Comparison of ENCODE assay signal across 17 cellular contexts in the genomic region with DNA sequence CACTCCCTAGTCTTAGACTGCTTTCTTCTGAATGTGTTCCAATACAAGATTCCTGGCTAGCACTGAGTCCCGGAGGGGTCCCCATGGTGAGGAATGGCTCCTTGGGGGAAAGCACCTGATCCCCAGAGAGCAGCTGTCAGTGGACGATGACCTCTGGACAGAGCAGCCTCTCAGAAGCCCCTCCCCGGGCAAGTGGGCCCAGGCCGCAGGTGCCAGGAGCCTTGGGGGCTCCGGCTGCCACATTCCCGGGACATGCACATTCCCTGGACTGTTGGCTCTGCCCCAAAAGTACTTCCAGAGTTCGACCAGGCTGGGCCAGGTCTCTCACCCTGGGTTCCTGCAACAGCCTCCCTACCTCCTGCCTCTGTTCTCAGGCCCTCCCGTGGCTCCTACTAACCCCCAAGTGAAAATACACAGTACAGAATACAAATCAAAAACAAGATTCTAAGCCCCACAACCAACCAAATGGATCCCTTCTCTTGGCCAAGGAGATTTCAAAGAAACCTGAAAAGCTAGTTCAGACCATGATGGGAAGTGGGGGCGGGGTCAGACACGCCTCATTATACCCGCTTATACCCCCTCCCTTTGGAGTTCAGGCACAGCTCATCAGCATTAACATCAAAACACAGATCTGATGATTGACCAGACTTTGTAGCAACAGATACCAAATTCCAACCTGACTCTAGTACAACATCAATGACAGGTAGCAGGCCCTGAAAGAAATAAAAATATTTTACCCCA. TPM values are rescaled to one million over a fixed set of nuclear protein-coding genes. Genes with fewer than 3 reads are reported as not detected.
DNase-seq lines count a peak whose midpoint lies in the region; ATAC-seq and TF ChIP-seq lines count a peak whose summit lies in the region.
"Had no signal": no experiment of that assay in that cellular context is flagged by ENCODE, and none has a peak within 500 bp of the region (broad histone marks: within the 10 kb centered on the region; RNA-seq: fewer than 3 reads in every experiment).

No MANE protein-coding gene starts in this region.

- no peak overlapping the region for H2AFZ ChIP-seq in mammary epithelial cell (ENCODE audit: low read depth, low read length)
- H2AFZ ChIP-seq in HCT116 (ENCODE audit: low read depth, low read length, poor library complexity, severe bottlenecking): no peak overlapping the region

- H3K4me3 Mint-ChIP-seq in MCF 10A (ENCODE audit: unreplicated experiment): no peak overlapping the region

- intact Hi-C loops in MCF 10A (cut with micrococcal nuclease): no loop called here
- intact Hi-C loops in mammary epithelial cell (cut with micrococcal nuclease): no loop called here
- intact Hi-C loops in HCT116 (cut with micrococcal nuclease): no loop called here
- intact Hi-C loops in esophagus squamous epithelium (cut with DNase I): no loop called here
- intact Hi-C loops in thyroid gland (cut with DNase I): no loop called here

- H3K27ac ChIP-seq in mammary epithelial cell (ENCODE audit: insufficient read depth, low read depth, low read length) (no peak overlapping the region), HCT116 (ENCODE audit: low read depth, low read length) (no peak overlapping the region), esophagus squamous epithelium (peak overlapping the region in 3 of 4 donors; percentile 13 to 41 (median 28)), thyroid gland (peak overlapping the region in 2 of 3 donors; percentile 36 to 53)
- H3K27ac ChIP-seq: A549, SK-N-MC had no signal

- DNase-seq in MCF 10A (ENCODE audit: unreplicated experiment) (no peak), mammary epithelial cell (no peak), HCT116 (ENCODE audit: low read depth, low spot score) (no peak), esophagus squamous epithelium (lab: John Stamatoyannopoulos, UW) (no peak), thyroid gland (peak in 1 of 2 donors; percentile 62), globus pallidus (ENCODE audit: low spot score) (no peak), NCI-H128 (lab: John Stamatoyannopoulos, UW; ENCODE audit: unreplicated experiment) (no peak)
- DNase-seq: C1 segment of cervical spinal cord, DMS79 treated with DMSO at 0.1 percent for 48 hours, H7, NCI-H1105, NCI-H1694, NCI-H2081 treated with DMSO at 0.1 percent for 48 hours, SHP77 had no signal

- H3K9ac ChIP-seq in mammary epithelial cell (ENCODE audit: insufficient read depth, low read length) (no peak overlapping the region), HCT116 (ENCODE audit: low read length) (no peak overlapping the region)

- no peaks in the 10 kb centered on the region for H3K4me1 ChIP-seq in mammary epithelial cell (ENCODE audit: insufficient read depth, low read length)
- H3K4me1 ChIP-seq in HCT116 (ENCODE audit: control insufficient read depth in 1 of 2, insufficient read depth in 2 of 2, low read length in 2 of 2): no peaks in the 10 kb centered on the region
- peaks cover 0 to 31% (median 7%) of the 10 kb centered on the region in 3 donors for H3K4me1 ChIP-seq in esophagus squamous epithelium
- H3K4me1 ChIP-seq in thyroid gland: peaks cover 27 to 40% of the 10 kb centered on the region in 2 donors
- H3K4me1 ChIP-seq: A549 had no signal

- no peak overlapping the region for H3K4me3 ChIP-seq in mammary epithelial cell (replicated peaks in 1 of 3; ENCODE audit: insufficient read depth in 1 of 3, low read depth in 2 of 3, low read length in 3 of 3)
- H3K4me3 ChIP-seq in HCT116 (replicated peaks in 1 of 2; ENCODE audit: low read depth in 1 of 2, low read length in 2 of 2): no peak overlapping the region
- H3K4me3 ChIP-seq in esophagus squamous epithelium: no peak overlapping the region
- no peak overlapping the region for H3K4me3 ChIP-seq in thyroid gland (replicated peaks in 1 of 3)
- H3K4me3 ChIP-seq: A549, SK-N-MC had no signal

- TF ChIP-seq RAD21 in HCT116 (IDR thresholded peaks at IDR 0.05; ENCODE audit: low read depth): no peak

- H3K27ac Mint-ChIP-seq in MCF 10A (ENCODE audit: low read depth, unreplicated experiment): peak overlapping the region; percentile 21

- H3K36me3 Mint-ChIP-seq in MCF 10A (ENCODE audit: insufficient read depth, unreplicated experiment): peaks cover 60% of the 10 kb centered on the region

- H3K4me2 ChIP-seq in mammary epithelial cell (ENCODE audit: insufficient read depth, low read depth, low read length) (no peak overlapping the region), HCT116 (ENCODE audit: low read length) (no peak overlapping the region)
- H3K4me2 ChIP-seq: A549 had no signal

- no peak for TF ChIP-seq POLR2A in HCT116 (IDR thresholded peaks at IDR 0.05; ENCODE audit: borderline replicate concordance, extremely low read depth, insufficient read depth, insufficient read length)
- no peak for TF ChIP-seq POLR2A in esophagus squamous epithelium (IDR thresholded peaks at IDR 0.05)
- no peak for TF ChIP-seq POLR2A in thyroid gland (IDR thresholded peaks at IDR 0.05)

- H3K36me3 ChIP-seq in mammary epithelial cell (ENCODE audit: insufficient read depth, low read length) (peaks cover 2% of the 10 kb centered on the region), HCT116 (ENCODE audit: control insufficient read depth in 1 of 2, insufficient read depth in 2 of 2, low read length in 2 of 2) (peaks cover 5 to 9% of the 10 kb centered on the region in 2 experiments; a peak in 3 of 4 replicates), esophagus squamous epithelium (peaks cover 0 to 79% (median 25%) of the 10 kb centered on the region in 3 donors), thyroid gland (peaks cover 0 to 3% of the 10 kb centered on the region in 2 donors)

- no peak for ATAC-seq in HCT116
- no peak for ATAC-seq in HG03520 (IDR thresholded peaks at IDR 0.05; ENCODE audit: unreplicated experiment)
- ATAC-seq: A549 had no signal

- 71% methylated on average over 11 of the region's 11 CpGs for WGBS in mammary epithelial cell (ENCODE audit: low coverage, missing lambda C conversion rate)
- WGBS in esophagus squamous epithelium, 2 donors: 53 to 82% methylated on average over 7 to 8 of the region's 11 CpGs
- 78 to 84% methylated on average over 10 to 11 of the region's 11 CpGs for WGBS in thyroid gland, 2 donors

- no peaks in the 10 kb centered on the region for H3K9me3 Mint-ChIP-seq in MCF 10A (ENCODE audit: unreplicated experiment)

- CTCF ChIA-PET in MCF 10A (lab: Yijun Ruan, JAX) (interaction anchor here (1.2 kb wide), 1 partner anchor 23 kb away, joined by 6 read pairs; no protein-coding TSS in a partner anchor), mammary epithelial cell (lab: Charles Lee; ENCODE audit: low non-redundant PET) (no interaction called here), HCT116 (lab: Charles Lee) (no interaction called here)

- dilution Hi-C loops in mammary epithelial cell (cut with HindIII; ENCODE audit: low sequenced_read_pairs): no loop called here

- BruUV-seq in MCF 10A (replicated peaks; lab: Mats Ljungman, UMichigan): no TSS peak
- no TSS peak for BruUV-seq in mammary epithelial cell (replicated peaks; lab: Mats Ljungman, UMichigan)
- TSS peak; percentile 39 for BruUV-seq in HCT116 (replicated peaks; lab: Mats Ljungman, UMichigan)

- H3K9me2 ChIP-seq in HCT116 (ENCODE audit: insufficient read depth): no peaks in the 10 kb centered on the region

- H3K79me2 ChIP-seq in mammary epithelial cell (ENCODE audit: insufficient read depth, low read length) (peaks cover 3% of the 10 kb centered on the region), HCT116 (ENCODE audit: insufficient read depth, low read length) (no peaks in the 10 kb centered on the region)

- no peaks in the 10 kb centered on the region for H3K27me3 Mint-ChIP-seq in MCF 10A (ENCODE audit: insufficient read depth, unreplicated experiment)

- H3K9me3 ChIP-seq in mammary epithelial cell (replicated peaks; ENCODE audit: insufficient read depth, low read length) (no peaks in the 10 kb centered on the region), HCT116 (ENCODE audit: control insufficient read depth in 1 of 2, insufficient read depth in 1 of 2, low read depth in 1 of 2, low read length in 2 of 2) (no peaks in the 10 kb centered on the region), esophagus squamous epithelium (no peaks in the 10 kb centered on the region), thyroid gland (no peaks in the 10 kb centered on the region)
- H3K9me3 ChIP-seq: A549 had no signal

- H3K27me3 ChIP-seq in mammary epithelial cell (ENCODE audit: insufficient read depth, low read length): no peaks in the 10 kb centered on the region
- no peaks in the 10 kb centered on the region for H3K27me3 ChIP-seq in HCT116 (ENCODE audit: insufficient read depth, low read length)
- no peaks in the 10 kb centered on the region for H3K27me3 ChIP-seq in esophagus squamous epithelium
- no peaks in the 10 kb centered on the region for H3K27me3 ChIP-seq in thyroid gland

- H3K4me1 Mint-ChIP-seq in MCF 10A (ENCODE audit: insufficient read depth, unreplicated experiment): no peaks in the 10 kb centered on the region

- in situ Hi-C loops in mammary epithelial cell (cut with MboI; ENCODE audit: low sequenced_read_pairs in 2 of 2): no loop called here

- H4K20me1 ChIP-seq in mammary epithelial cell (ENCODE audit: insufficient read depth, low read length) (no peaks in the 10 kb centered on the region), HCT116 (ENCODE audit: insufficient read depth) (no peaks in the 10 kb centered on the region)

- POLR2A ChIA-PET in MCF 10A (lab: Yijun Ruan, JAX): no interaction called here
- POLR2A ChIA-PET in HCT116 (lab: Charles Lee): no interaction called here

- RAD21 ChIA-PET in HCT116 (lab: Charles Lee; ENCODE audit: low non-redundant PET in 1 of 2, low total read pairs in 2 of 2, uncharacterized antibody in 2 of 2, unreplicated experiment in 2 of 2): no interaction called here

- TF ChIP-seq CTCF in MCF 10A (IDR thresholded peaks at IDR 0.05; ENCODE audit: unreplicated experiment) (no peak), mammary epithelial cell (conservative IDR thresholded peaks at IDR 0.05 in 1 of 2, IDR thresholded peaks at IDR 0.05 in 1 of 2; ENCODE audit: extremely low read depth in 1 of 2, insufficient read depth in 1 of 2, low read depth in 1 of 2, low read length in 2 of 2) (no peak), HCT116 (IDR thresholded peaks at IDR 0.05 in 2 of 3, conservative IDR thresholded peaks at IDR 0.05 in 1 of 3; ENCODE audit: borderline replicate concordance in 1 of 3, insufficient read depth in 1 of 3, low read depth in 2 of 3, low read length in 2 of 3) (no peak), esophagus squamous epithelium (IDR thresholded peaks at IDR 0.05) (no peak), thyroid gland (IDR thresholded peaks at IDR 0.05) (no peak)

RNA-seq across cellular contexts. Expression of a gene that starts 23.3 kb away (rescaled TPM):
- total RNA-seq in MCF 10A (2022) (16.7 and 24.5 TPM in 2 replicates), mammary epithelial cell (10 to 100 TPM; 37.0 to 48.0 TPM), HCT116 (2021; ENCODE audit: unreplicated experiment) (35.9 TPM), esophagus squamous epithelium (10 to 100 TPM; 41.0 to 52.7 (median 46.9) TPM), thyroid gland (10 to 100 TPM; 35.9 to 58.2 (median 44.2) TPM)
- polyA plus RNA-seq in mammary epithelial cell: 45.9 TPM
- polyA minus RNA-seq in mammary epithelial cell: 54.2 TPM
- 38.8 TPM in 2 replicates for polyA plus RNA-seq in HCT116 (2012)

RNA-seq across cellular contexts. Expression of a gene that starts 43.9 kb away (rescaled TPM):
- total RNA-seq in MCF 10A (2022) (26.1 and 27.4 TPM in 2 replicates), mammary epithelial cell (10 to 100 TPM; 32.0 to 41.9 TPM), HCT116 (2021; ENCODE audit: unreplicated experiment) (56.1 TPM), esophagus squamous epithelium (10 to 100 TPM in 3 of 4 donors, 1 to 10 TPM in 1; 9.7 to 17.6 (median 15.4) TPM), thyroid gland (10 to 100 TPM; 15.2 to 29.1 (median 20.1) TPM)
- 19.8 TPM for polyA plus RNA-seq in mammary epithelial cell
- 23.2 TPM for polyA minus RNA-seq in mammary epithelial cell
- polyA plus RNA-seq in HCT116 (2012): 41.5 and 42.8 TPM in 2 replicates

RNA-seq across cellular contexts. Expression of a gene that starts 56.4 kb away (rescaled TPM):
- total RNA-seq in MCF 10A (2022): 33.5 and 33.7 TPM in 2 replicates
- total RNA-seq in mammary epithelial cell: 100 to 1,000 TPM in 1 of 2 donors, 10 to 100 TPM in 1; 75.2 to 124 TPM
- polyA plus RNA-seq in mammary epithelial cell: 42.6 TPM
- polyA minus RNA-seq in mammary epithelial cell: 67.1 TPM
- 85.9 TPM for total RNA-seq in HCT116 (2021; ENCODE audit: unreplicated experiment)
- polyA plus RNA-seq in HCT116 (2012): 71.0 and 86.6 TPM in 2 replicates
- 10 to 100 TPM; 20.7 to 29.4 (median 23.3) TPM for total RNA-seq in esophagus squamous epithelium
- 10 to 100 TPM in 1 of 4 donors, 1 to 10 TPM in 3; 3.9 to 10.7 (median 5.2) TPM for total RNA-seq in thyroid gland

Comparison
In these comparisons a context has a peak if more than half of its experiments do, and no peak if none do; other contexts are left out.
1. H3K27ac ChIP-seq: peak in esophagus squamous epithelium (3 of 4) and thyroid gland (2 of 3); none in mammary epithelial cell (single experiment) and HCT116 (single experiment).